Comparison of ENCODE assay signal across 25 cellular contexts in genomic region chr13:34502621-34503020, GRCh38.
DNase-seq lines count a peak whose midpoint lies in the region; ATAC-seq, FAIRE-seq and TF ChIP-seq lines count a peak whose summit lies in the region.
"Had no signal": no experiment of that assay in that cellular context is flagged by ENCODE, and none has a peak within 500 bp of the region (broad histone marks: within the 10 kb centered on the region; RNA-seq: fewer than 3 reads in every experiment).

No MANE protein-coding gene starts in this region.

- no peak overlapping the region for H3K4me2 ChIP-seq in A549
- H3K4me2 ChIP-seq: BLaER1 treated with 17β-estradiol and CSF1 and Interleukin-3, amounts not matched to agents 10 nM and 100 nM had no signal

- H3K4me1 ChIP-seq in A549 (no peaks in the 10 kb centered on the region), ovary (ENCODE audit: insufficient read depth) (no peaks in the 10 kb centered on the region), vagina (no peaks in the 10 kb centered on the region)
- H3K4me1 ChIP-seq: BLaER1 treated with 17β-estradiol and CSF1 and Interleukin-3, amounts not matched to agents 10 nM and 100 nM had no signal

- TF ChIP-seq RAD21 in A549 (conservative IDR thresholded peaks at IDR 0.05 in 1 of 2, IDR thresholded peaks at IDR 0.05 in 1 of 2), result no peak

- H3K36me3 ChIP-seq in ovary, result no peaks in the 10 kb centered on the region
- no peaks in the 10 kb centered on the region for H3K36me3 ChIP-seq in vagina
- H3K36me3 ChIP-seq: BE2C; BLaER1 treated with 17β-estradiol and CSF1 and Interleukin-3, amounts not matched to agents 10 nM and 100 nM had no signal

- H3K27me3 Mint-ChIP-seq in chondrocyte (ENCODE audit: low read depth) (no peaks in the 10 kb centered on the region), osteocyte (ENCODE audit: unreplicated experiment) (no peaks in the 10 kb centered on the region)
- H3K27me3 Mint-ChIP-seq: CD4-positive, alpha-beta T cell; CD8-positive, alpha-beta memory T cell had no signal

- H3K4me3 ChIP-seq in A549 (no peak overlapping the region), ovary (no peak overlapping the region), vagina (no peak overlapping the region)
- H3K4me3 ChIP-seq: BLaER1 treated with 17β-estradiol and CSF1 and Interleukin-3, amounts not matched to agents 10 nM and 100 nM; GM23248 had no signal

- ATAC-seq in A549, result no peak

- TF ChIP-seq POLR2A in A549 (IDR thresholded peaks at IDR 0.05; ENCODE audit: low read length) (no peak), ovary (IDR thresholded peaks at IDR 0.05) (no peak), vagina (IDR thresholded peaks at IDR 0.05) (no peak)

- H3K27ac ChIP-seq in A549 (no peak overlapping the region), ovary (no peak overlapping the region), vagina (no peak overlapping the region)
- H3K27ac ChIP-seq: 22Rv1; BLaER1 treated with 17β-estradiol and CSF1 and Interleukin-3, amounts not matched to agents 10 nM and 100 nM; GM23248 had no signal

- TF ChIP-seq EP300 in A549 (IDR thresholded peaks at IDR 0.05), result no peak
- no peak for TF ChIP-seq EP300 in ovary (IDR thresholded peaks at IDR 0.05)

- peak overlapping the region; percentile 87 for H3K27ac Mint-ChIP-seq in chondrocyte (ENCODE audit: unreplicated experiment)
- H3K27ac Mint-ChIP-seq in osteocyte (ENCODE audit: unreplicated experiment), result peak overlapping the region; percentile 80
- H3K27ac Mint-ChIP-seq: CD14-positive monocyte; CD4-positive, alpha-beta T cell; CD8-positive, alpha-beta memory T cell had no signal

- intact Hi-C loops in ovary (cut with DNase I), result no loop called here
- intact Hi-C loops in vagina (cut with DNase I), result no loop called here

- H3K9me3 ChIP-seq in A549 (no peaks in the 10 kb centered on the region), ovary (no peaks in the 10 kb centered on the region), vagina (no peaks in the 10 kb centered on the region)
- H3K9me3 ChIP-seq: BE2C; BLaER1 treated with 17β-estradiol and CSF1 and Interleukin-3, amounts not matched to agents 10 nM and 100 nM had no signal

- TF ChIP-seq CTCF in A549 (IDR thresholded peaks at IDR 0.05) (no peak), chondrocyte (IDR thresholded peaks at IDR 0.05) (no peak), osteocyte (IDR thresholded peaks at IDR 0.05) (no peak), ovary (IDR thresholded peaks at IDR 0.05) (no peak), vagina (IDR thresholded peaks at IDR 0.05) (no peak)

- no peak for FAIRE-seq in A549 (lab: Jason Lieb, UNC)
- FAIRE-seq: A204.1, D721Med, G401.6, GM12892, H1 had no signal

- CTCF ChIA-PET in A549 (lab: Yijun Ruan, JAX), result no interaction called here

- no peaks in the 10 kb centered on the region for H3K36me3 Mint-ChIP-seq in chondrocyte (ENCODE audit: low read depth)
- H3K36me3 Mint-ChIP-seq in osteocyte (ENCODE audit: unreplicated experiment), result no peaks in the 10 kb centered on the region
- H3K36me3 Mint-ChIP-seq: CD14-positive monocyte; CD8-positive, alpha-beta memory T cell had no signal

- peaks cover 13% of the 10 kb centered on the region for H3K4me1 Mint-ChIP-seq in chondrocyte (ENCODE audit: low read depth)
- peaks cover 18% of the 10 kb centered on the region for H3K4me1 Mint-ChIP-seq in osteocyte (ENCODE audit: unreplicated experiment)
- H3K4me1 Mint-ChIP-seq: CD14-positive monocyte; CD8-positive, alpha-beta memory T cell had no signal

- POLR2A ChIA-PET in A549 (lab: Yijun Ruan, JAX), result no interaction called here

- peaks cover 8% of the 10 kb centered on the region for H3K9me3 Mint-ChIP-seq in chondrocyte (ENCODE audit: low read depth)
- peaks cover 9% of the 10 kb centered on the region for H3K9me3 Mint-ChIP-seq in osteocyte (ENCODE audit: unreplicated experiment)

- WGBS in A549 (ENCODE audit: missing lambda C conversion rate), result 94% methylated on average over 3 of the region's 3 CpGs
- WGBS in ovary, 3 donors, result 87 to 93% (median 90%) methylated on average over 3 of the region's 3 CpGs

- H3K4me3 Mint-ChIP-seq in chondrocyte (ENCODE audit: unreplicated experiment) (no peak overlapping the region), osteocyte (ENCODE audit: unreplicated experiment) (no peak overlapping the region)
- H3K4me3 Mint-ChIP-seq: CD14-positive monocyte; CD4-positive, alpha-beta T cell; CD8-positive, alpha-beta memory T cell had no signal

- DNase-seq in DMS79 treated with DMSO at 0.1 percent for 48 hours (lab: John Stamatoyannopoulos, UW) (peak; percentile 17), DMS79 (lab: John Stamatoyannopoulos, UW) (no peak), A549 (ENCODE audit: low read depth in 1 of 2, low spot score in 1 of 2) (no peak), chondrocyte (ENCODE audit: low spot score) (no peak), osteocyte (ENCODE audit: extremely low spot score, unreplicated experiment) (no peak), ovary (no peak), vagina (ENCODE audit: extremely low spot score in 2 of 2) (no peak)
- DNase-seq: ACHN; AML-193; BE2C; CD4-positive, alpha-beta T cell; CD8-positive, alpha-beta memory T cell; DMS 273 treated with DMSO at 0.1 percent for 48 hours; DND-41; GM23248; H7; HCEC 1CT had no signal

- H3K27me3 ChIP-seq in ovary, result no peaks in the 10 kb centered on the region
- no peaks in the 10 kb centered on the region for H3K27me3 ChIP-seq in vagina
- H3K27me3 ChIP-seq: BE2C; BLaER1 treated with 17β-estradiol and CSF1 and Interleukin-3, amounts not matched to agents 10 nM and 100 nM had no signal

TF ChIP-seq in A549, 52 proteins besides CTCF, POLR2A, EP300 and RAD21:
- TF ChIP-seq ZNF302 (CRISPR knock-in tag; IDR thresholded peaks at IDR 0.05), result no peak
- peak; percentile 55; the same call in 1 of the 2 replicates for TF ChIP-seq RFX5 (IDR thresholded peaks at IDR 0.05)
